21 cellular contexts compared by ENCODE assay signal in genomic region chr12:29737616-29738015, GRCh38. TPM values are rescaled to one million over a fixed set of nuclear protein-coding genes. Genes with fewer than 3 reads are reported as not detected.
"Had no signal": no experiment of that assay in that cellular context is flagged by ENCODE, and none has a peak within 500 bp of the region (broad histone marks: within the 10 kb centered on the region; RNA-seq: fewer than 3 reads in every experiment).

No MANE protein-coding gene starts in this region.

- H3K27ac ChIP-seq: lower lobe of right lung, neural progenitor cell, ovary, right lobe of liver, skin epidermis, testis, upper lobe of right lung, vagina had no signal

- H3K27me3 ChIP-seq: neural progenitor cell, ovary, right lobe of liver, testis, tibial nerve, upper lobe of right lung, vagina had no signal

- H3K4me2 ChIP-seq: neural progenitor cell had no signal

- H3K4me3 ChIP-seq: lower lobe of right lung, neural progenitor cell, ovary, right lobe of liver, skin epidermis, testis, tibial nerve, upper lobe of right lung, vagina had no signal

- H3K36me3 ChIP-seq: lower lobe of right lung, neural progenitor cell, ovary, right lobe of liver, tibial nerve, upper lobe of right lung, vagina had no signal

- DNase-seq: effector memory CD4-positive, alpha-beta T cell; hypothalamus; kidney glomerular epithelial cell; lower lobe of right lung; midbrain; nucleus accumbens; ovary; right lobe of liver; stimulated activated CD4-positive, alpha-beta T cell treated with anti-CD3 and anti-CD28 coated beads, Interleukin-2, amount 100 ng/mL, for 24 hours; stimulated activated CD4-positive, alpha-beta T cell treated with anti-CD3 and anti-CD28 coated beads, Interleukin-4, amount 100 ng/mL, for 4 hours; stimulated activated naive B cell treated with anti-CD40 and anti-IgM and Interleukin-4, amounts not matched to agents 10 μg/mL and 1 μg/mL and 100 μg/mL, for 72 hours; stimulated activated naive CD8-positive, alpha-beta T cell treated with anti-CD3 and anti-CD28 coated beads, Interleukin-15, amount 100 ng/mL, for 72 hours; testis; upper lobe of right lung had no signal

- H3K9ac ChIP-seq: neural progenitor cell had no signal

- ATAC-seq: esophagus mucosa; left lobe of liver; lower lobe of right lung; natural killer cell treated with Interleukin-12 subunit alpha and Interleukin-12 subunit beta and Interleukin-15 and Interleukin-18, amount 100 ng/mL, for 72 hours; right lobe of liver; stimulated activated naive B cell treated with anti-CD40 and anti-IgM and Interleukin-4, amounts not matched to agents 10 μg/mL and 1 μg/mL and 100 μg/mL, for 72 hours; stimulated activated naive CD8-positive, alpha-beta T cell treated with anti-CD3 and anti-CD28 coated beads, Interleukin-15, amount 100 ng/mL, for 72 hours; upper lobe of right lung had no signal

- H3K9me3 ChIP-seq: lower lobe of right lung, ovary, right lobe of liver, testis, tibial nerve, upper lobe of right lung, vagina had no signal

- H3K4me1 ChIP-seq: neural progenitor cell, right lobe of liver, upper lobe of right lung had no signal

RNA-seq across cellular contexts. Expression of gene TMTC1, which starts 46.1 kb away (rescaled TPM):
- total RNA-seq: natural killer cell treated with Interleukin-12 subunit alpha and Interleukin-12 subunit beta and Interleukin-15 and Interleukin-18, amount 100 ng/mL, for 72 hours had no signal
